In genomic region chr17:16438557-16439302, GRCh38 we compare ENCODE assay signal across 1 cellular context.
A peak's percentile ranks its signal among the peaks of the same experiment; 100 is the strongest.
TF ChIP-seq lines count a peak whose summit lies in the region.

No MANE protein-coding gene starts in this region.

TF ChIP-seq in HEK293, 187 proteins besides CTCF, POLR2A, EP300 and RAD21 (continued from another document):
- peak; percentile 49 for TF ChIP-seq ZNF394 (tag by site-specific recombination; IDR thresholded peaks at IDR 0.05; ENCODE audit: borderline replicate concordance)
- peak; percentile 34 for TF ChIP-seq SETDB1 (IDR thresholded peaks at IDR 0.05; ENCODE audit: insufficient read length, low read length)
- TF ChIP-seq ZNF211 (tag by site-specific recombination; IDR thresholded peaks at IDR 0.05; ENCODE audit: low read depth), result no peak
- no peak for TF ChIP-seq TRIM28 (IDR thresholded peaks at IDR 0.05; ENCODE audit: borderline replicate concordance, low read length)
- TF ChIP-seq ZBTB48 (tag by site-specific recombination; IDR thresholded peaks at IDR 0.05), result peak; percentile 43; the same call in 1 of the 2 replicates
- peak; percentile 74; the same call in 1 of the 2 replicates for TF ChIP-seq ZNF501 (tag by site-specific recombination; IDR thresholded peaks at IDR 0.05)
- peak; percentile 85 for TF ChIP-seq KLF10 (tag by site-specific recombination; IDR thresholded peaks at IDR 0.05)
- TF ChIP-seq MYNN (tag by site-specific recombination; IDR thresholded peaks at IDR 0.05; ENCODE audit: borderline replicate concordance), result no peak
- 0 out of 2 replicates have a peak, but pooled peaks have one; percentile 42 for TF ChIP-seq ZNF24 (tag by site-specific recombination; IDR thresholded peaks at IDR 0.05)
- no peak for TF ChIP-seq ZNF529 (tag by site-specific recombination; IDR thresholded peaks at IDR 0.05; ENCODE audit: insufficient replicate concordance)
- peak; percentile 89 for TF ChIP-seq ZNF660 (tag by site-specific recombination; IDR thresholded peaks at IDR 0.05)
- TF ChIP-seq GLIS2 (tag by site-specific recombination; IDR thresholded peaks at IDR 0.05), result peak; percentile 63
- TF ChIP-seq ZBTB26 (tag by site-specific recombination; optimal IDR thresholded peaks at IDR 0.05), result peak; percentile 69
- peak; percentile 100 for TF ChIP-seq PRDM10 (tag by site-specific recombination; IDR thresholded peaks at IDR 0.05)
- TF ChIP-seq ZIC2 (tag by site-specific recombination; IDR thresholded peaks at IDR 0.05), result peak; percentile 15; the same call in 1 of the 2 replicates
- peak; percentile 54; the same call in 1 of the 2 replicates for TF ChIP-seq OSR2 (tag by site-specific recombination; IDR thresholded peaks at IDR 0.05)
- peak; percentile 98 for TF ChIP-seq SCRT2 (tag by site-specific recombination; IDR thresholded peaks at IDR 0.05)
- peak; percentile 84 for TF ChIP-seq SCRT1 (tag by site-specific recombination; IDR thresholded peaks at IDR 0.05; ENCODE audit: borderline replicate concordance)
- TF ChIP-seq YY2 (tag by site-specific recombination; IDR thresholded peaks at IDR 0.05), result peak; percentile 17
- TF ChIP-seq ZSCAN4 (tag by site-specific recombination; IDR thresholded peaks at IDR 0.05), result 0 out of 2 replicates have a peak, but pooled peaks have one; percentile 28
- TF ChIP-seq ZNF629 (tag by site-specific recombination; IDR thresholded peaks at IDR 0.05), result peak; percentile 73
- TF ChIP-seq ZNF18 (tag by site-specific recombination; IDR thresholded peaks at IDR 0.05), result peak; percentile 48
- TF ChIP-seq ZNF23 (tag by site-specific recombination; IDR thresholded peaks at IDR 0.05; ENCODE audit: borderline replicate concordance), result 0 out of 2 replicates have a peak, but pooled peaks have one; percentile 34
- no peak for TF ChIP-seq ZNF521 (tag by site-specific recombination; IDR thresholded peaks at IDR 0.05)
- TF ChIP-seq ZNF335 (tag by site-specific recombination; conservative IDR thresholded peaks at IDR 0.05), result peak; percentile 75
- TF ChIP-seq ZNF555 (tag by site-specific recombination; conservative IDR thresholded peaks at IDR 0.05), result no peak
- TF ChIP-seq ZSCAN23 (tag by site-specific recombination; IDR thresholded peaks at IDR 0.05), result peak; percentile 42; the same call in 1 of the 2 replicates
- TF ChIP-seq KLF8 (tag by site-specific recombination; IDR thresholded peaks at IDR 0.05), result peak; percentile 80
- peak; percentile 86 for TF ChIP-seq KLF17 (tag by site-specific recombination; IDR thresholded peaks at IDR 0.05)
- no peak for TF ChIP-seq AEBP2 (tag by site-specific recombination; IDR thresholded peaks at IDR 0.05; ENCODE audit: borderline replicate concordance)
- peak; percentile 81; the same call in 1 of the 2 replicates for TF ChIP-seq ZEB2 (tag by site-specific recombination; IDR thresholded peaks at IDR 0.05)
- peak; percentile 19; the same call in 1 of the 2 replicates for TF ChIP-seq GLIS1 (tag by site-specific recombination; IDR thresholded peaks at IDR 0.05)
- TF ChIP-seq ZNF2 (tag by site-specific recombination; IDR thresholded peaks at IDR 0.05), result peak; percentile 86
- peak; percentile 37; the same call in 1 of the 2 replicates for TF ChIP-seq ZBTB11 (tag by site-specific recombination; conservative IDR thresholded peaks at IDR 0.05; ENCODE audit: low read depth)
- no peak for TF ChIP-seq ZNF664 (tag by site-specific recombination; IDR thresholded peaks at IDR 0.05)
- TF ChIP-seq ZNF423 (tag by site-specific recombination; IDR thresholded peaks at IDR 0.05), result no peak
- TF ChIP-seq ZBTB6 (tag by site-specific recombination; IDR thresholded peaks at IDR 0.05), result 0 out of 2 replicates have a peak, but pooled peaks have one; percentile 37
